In the genomic region with DNA sequence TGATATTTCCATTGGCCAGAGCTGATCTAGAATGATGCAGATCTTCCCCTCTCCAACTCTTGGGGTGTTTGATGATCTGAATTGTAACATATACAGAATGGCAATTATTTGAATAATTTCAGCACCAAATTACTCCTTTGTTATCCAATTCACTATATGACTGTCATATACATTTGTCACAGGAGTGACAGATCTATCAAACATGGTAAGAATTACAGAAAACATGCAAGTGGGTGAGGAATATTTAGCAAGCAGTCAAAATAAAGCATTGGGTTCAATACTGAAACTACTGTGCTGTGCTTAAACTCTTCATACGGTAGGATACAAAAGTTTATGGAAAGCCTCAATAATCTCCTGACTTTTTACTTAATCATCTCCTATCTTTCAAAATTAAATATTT, we compare ENCODE assay signal across 6 cellular contexts. TPM values are rescaled to one million over a fixed set of nuclear protein-coding genes. Genes with fewer than 3 reads are reported as not detected.
"Had no signal": no experiment of that assay in that cellular context is flagged by ENCODE, and none has a peak within 500 bp of the region (broad histone marks: within the 10 kb centered on the region; RNA-seq: fewer than 3 reads in every experiment).

No MANE protein-coding gene starts in this region.

- H3K36me3 ChIP-seq: HAP-1 had no signal

- DNase-seq: IMR-90 had no signal

- FAIRE-seq: H1 had no signal

- H3K9me3 ChIP-seq: HAP-1 had no signal

- H3K9me3 Mint-ChIP-seq: GM23338 had no signal

- H3K4me3 ChIP-seq: GM23338, HAP-1, K562 had no signal

- H3K4me3 Mint-ChIP-seq: GM23338 had no signal

- H2AFZ ChIP-seq: GM23338 had no signal

- H3K27ac Mint-ChIP-seq: GM23338 had no signal

- H3K4me2 ChIP-seq: GM23338 had no signal

RNA-seq across cellular contexts. Expression of a gene that starts 8.8 kb away (rescaled TPM):
- total RNA-seq: HT-29 had no signal
